Comparison of ENCODE assay signal across 1 cellular context in the genomic region with DNA sequence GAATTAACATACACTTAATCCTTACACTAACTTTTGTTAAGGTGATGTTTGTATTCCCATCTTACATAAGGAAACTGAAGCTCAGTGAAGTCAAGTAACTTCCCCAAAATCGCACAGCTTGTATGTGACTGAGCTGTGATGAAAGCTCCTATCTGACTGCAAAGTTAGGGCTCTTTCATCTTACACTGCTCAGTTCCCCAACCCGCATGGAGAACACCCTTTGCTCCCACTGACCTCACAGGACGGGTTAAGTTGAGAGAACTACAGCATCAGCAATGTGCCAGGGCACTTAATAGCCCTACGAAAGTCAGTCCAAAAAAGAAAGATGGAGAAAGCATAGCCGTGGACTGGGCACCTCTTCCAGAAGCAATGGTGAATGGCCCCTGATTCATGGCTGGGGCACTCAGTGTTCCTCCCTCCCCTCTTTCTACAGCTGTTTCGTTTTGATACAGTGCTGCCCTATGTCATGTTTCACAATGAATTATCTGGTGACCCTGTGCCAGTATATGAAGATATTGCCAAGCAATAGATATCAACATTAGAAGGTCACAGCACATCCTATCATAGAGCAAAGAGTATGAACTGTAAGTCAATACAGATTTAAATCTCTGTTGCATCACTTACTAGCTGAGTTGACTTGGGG.
TF ChIP-seq lines count a peak whose summit lies in the region.

No MANE protein-coding gene starts in this region.

TF ChIP-seq in GM12878, 131 proteins besides CTCF, POLR2A, EP300 and RAD21:
- TF ChIP-seq POLR2AphosphoS2 (IDR thresholded peaks at IDR 0.05; ENCODE audit: low read depth, low read length) (no peak), ZNF274 (IDR thresholded peaks at IDR 0.05; ENCODE audit: insufficient read depth, insufficient read length) (no peak), ZNF384 (IDR thresholded peaks at IDR 0.05; ENCODE audit: borderline replicate concordance, low read depth, low read length) (no peak), NBN (IDR thresholded peaks at IDR 0.05) (no peak), KDM1A (IDR thresholded peaks at IDR 0.05; ENCODE audit: borderline replicate concordance) (no peak), PML (IDR thresholded peaks at IDR 0.05; ENCODE audit: low read length) (no peak), TCF3 (IDR thresholded peaks at IDR 0.05; ENCODE audit: borderline replicate concordance, insufficient read depth, low read depth, low read length) (no peak), SPI1 (IDR thresholded peaks at IDR 0.05; ENCODE audit: borderline replicate concordance, insufficient read depth, low read depth, low read length) (no peak), RB1 (IDR thresholded peaks at IDR 0.05; ENCODE audit: borderline replicate concordance) (no peak), MEF2A (IDR thresholded peaks at IDR 0.05; ENCODE audit: insufficient read depth, low read depth, low read length) (no peak), SMARCA5 (IDR thresholded peaks at IDR 0.05) (no peak), IKZF2 (IDR thresholded peaks at IDR 0.05) (no peak), SREBF2 (IDR thresholded peaks at IDR 0.05; ENCODE audit: low read length) (no peak)
- TF ChIP-seq, protein P1, sequence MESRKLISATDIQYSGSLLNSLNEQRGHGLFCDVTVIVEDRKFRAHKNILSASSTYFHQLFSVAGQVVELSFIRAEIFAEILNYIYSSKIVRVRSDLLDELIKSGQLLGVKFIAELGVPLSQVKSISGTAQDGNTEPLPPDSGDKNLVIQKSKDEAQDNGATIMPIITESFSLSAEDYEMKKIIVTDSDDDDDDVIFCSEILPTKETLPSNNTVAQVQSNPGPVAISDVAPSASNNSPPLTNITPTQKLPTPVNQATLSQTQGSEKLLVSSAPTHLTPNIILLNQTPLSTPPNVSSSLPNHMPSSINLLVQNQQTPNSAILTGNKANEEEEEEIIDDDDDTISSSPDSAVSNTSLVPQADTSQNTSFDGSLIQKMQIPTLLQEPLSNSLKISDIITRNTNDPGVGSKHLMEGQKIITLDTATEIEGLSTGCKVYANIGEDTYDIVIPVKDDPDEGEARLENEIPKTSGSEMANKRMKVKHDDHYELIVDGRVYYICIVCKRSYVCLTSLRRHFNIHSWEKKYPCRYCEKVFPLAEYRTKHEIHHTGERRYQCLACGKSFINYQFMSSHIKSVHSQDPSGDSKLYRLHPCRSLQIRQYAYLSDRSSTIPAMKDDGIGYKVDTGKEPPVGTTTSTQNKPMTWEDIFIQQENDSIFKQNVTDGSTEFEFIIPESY (IDR thresholded peaks at IDR 0.05), result no peak
- TF ChIP-seq, protein P2, sequence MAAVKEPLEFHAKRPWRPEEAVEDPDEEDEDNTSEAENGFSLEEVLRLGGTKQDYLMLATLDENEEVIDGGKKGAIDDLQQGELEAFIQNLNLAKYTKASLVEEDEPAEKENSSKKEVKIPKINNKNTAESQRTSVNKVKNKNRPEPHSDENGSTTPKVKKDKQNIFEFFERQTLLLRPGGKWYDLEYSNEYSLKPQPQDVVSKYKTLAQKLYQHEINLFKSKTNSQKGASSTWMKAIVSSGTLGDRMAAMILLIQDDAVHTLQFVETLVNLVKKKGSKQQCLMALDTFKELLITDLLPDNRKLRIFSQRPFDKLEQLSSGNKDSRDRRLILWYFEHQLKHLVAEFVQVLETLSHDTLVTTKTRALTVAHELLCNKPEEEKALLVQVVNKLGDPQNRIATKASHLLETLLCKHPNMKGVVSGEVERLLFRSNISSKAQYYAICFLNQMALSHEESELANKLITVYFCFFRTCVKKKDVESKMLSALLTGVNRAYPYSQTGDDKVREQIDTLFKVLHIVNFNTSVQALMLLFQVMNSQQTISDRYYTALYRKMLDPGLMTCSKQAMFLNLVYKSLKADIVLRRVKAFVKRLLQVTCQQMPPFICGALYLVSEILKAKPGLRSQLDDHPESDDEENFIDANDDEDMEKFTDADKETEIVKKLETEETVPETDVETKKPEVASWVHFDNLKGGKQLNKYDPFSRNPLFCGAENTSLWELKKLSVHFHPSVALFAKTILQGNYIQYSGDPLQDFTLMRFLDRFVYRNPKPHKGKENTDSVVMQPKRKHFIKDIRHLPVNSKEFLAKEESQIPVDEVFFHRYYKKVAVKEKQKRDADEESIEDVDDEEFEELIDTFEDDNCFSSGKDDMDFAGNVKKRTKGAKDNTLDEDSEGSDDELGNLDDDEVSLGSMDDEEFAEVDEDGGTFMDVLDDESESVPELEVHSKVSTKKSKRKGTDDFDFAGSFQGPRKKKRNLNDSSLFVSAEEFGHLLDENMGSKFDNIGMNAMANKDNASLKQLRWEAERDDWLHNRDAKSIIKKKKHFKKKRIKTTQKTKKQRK (IDR thresholded peaks at IDR 0.05; ENCODE audit: low read depth, low read length), result no peak
- TF ChIP-seq, protein P3, sequence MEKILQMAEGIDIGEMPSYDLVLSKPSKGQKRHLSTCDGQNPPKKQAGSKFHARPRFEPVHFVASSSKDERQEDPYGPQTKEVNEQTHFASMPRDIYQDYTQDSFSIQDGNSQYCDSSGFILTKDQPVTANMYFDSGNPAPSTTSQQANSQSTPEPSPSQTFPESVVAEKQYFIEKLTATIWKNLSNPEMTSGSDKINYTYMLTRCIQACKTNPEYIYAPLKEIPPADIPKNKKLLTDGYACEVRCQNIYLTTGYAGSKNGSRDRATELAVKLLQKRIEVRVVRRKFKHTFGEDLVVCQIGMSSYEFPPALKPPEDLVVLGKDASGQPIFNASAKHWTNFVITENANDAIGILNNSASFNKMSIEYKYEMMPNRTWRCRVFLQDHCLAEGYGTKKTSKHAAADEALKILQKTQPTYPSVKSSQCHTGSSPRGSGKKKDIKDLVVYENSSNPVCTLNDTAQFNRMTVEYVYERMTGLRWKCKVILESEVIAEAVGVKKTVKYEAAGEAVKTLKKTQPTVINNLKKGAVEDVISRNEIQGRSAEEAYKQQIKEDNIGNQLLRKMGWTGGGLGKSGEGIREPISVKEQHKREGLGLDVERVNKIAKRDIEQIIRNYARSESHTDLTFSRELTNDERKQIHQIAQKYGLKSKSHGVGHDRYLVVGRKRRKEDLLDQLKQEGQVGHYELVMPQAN (conservative IDR thresholded peaks at IDR 0.05), result no peak
- TF ChIP-seq, protein P4, sequence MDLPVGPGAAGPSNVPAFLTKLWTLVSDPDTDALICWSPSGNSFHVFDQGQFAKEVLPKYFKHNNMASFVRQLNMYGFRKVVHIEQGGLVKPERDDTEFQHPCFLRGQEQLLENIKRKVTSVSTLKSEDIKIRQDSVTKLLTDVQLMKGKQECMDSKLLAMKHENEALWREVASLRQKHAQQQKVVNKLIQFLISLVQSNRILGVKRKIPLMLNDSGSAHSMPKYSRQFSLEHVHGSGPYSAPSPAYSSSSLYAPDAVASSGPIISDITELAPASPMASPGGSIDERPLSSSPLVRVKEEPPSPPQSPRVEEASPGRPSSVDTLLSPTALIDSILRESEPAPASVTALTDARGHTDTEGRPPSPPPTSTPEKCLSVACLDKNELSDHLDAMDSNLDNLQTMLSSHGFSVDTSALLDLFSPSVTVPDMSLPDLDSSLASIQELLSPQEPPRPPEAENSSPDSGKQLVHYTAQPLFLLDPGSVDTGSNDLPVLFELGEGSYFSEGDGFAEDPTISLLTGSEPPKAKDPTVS (IDR thresholded peaks at IDR 0.05; ENCODE audit: low read depth, low read length), result no peak
